Comparison of ENCODE assay signal across 12 cellular contexts in the genomic region with DNA sequence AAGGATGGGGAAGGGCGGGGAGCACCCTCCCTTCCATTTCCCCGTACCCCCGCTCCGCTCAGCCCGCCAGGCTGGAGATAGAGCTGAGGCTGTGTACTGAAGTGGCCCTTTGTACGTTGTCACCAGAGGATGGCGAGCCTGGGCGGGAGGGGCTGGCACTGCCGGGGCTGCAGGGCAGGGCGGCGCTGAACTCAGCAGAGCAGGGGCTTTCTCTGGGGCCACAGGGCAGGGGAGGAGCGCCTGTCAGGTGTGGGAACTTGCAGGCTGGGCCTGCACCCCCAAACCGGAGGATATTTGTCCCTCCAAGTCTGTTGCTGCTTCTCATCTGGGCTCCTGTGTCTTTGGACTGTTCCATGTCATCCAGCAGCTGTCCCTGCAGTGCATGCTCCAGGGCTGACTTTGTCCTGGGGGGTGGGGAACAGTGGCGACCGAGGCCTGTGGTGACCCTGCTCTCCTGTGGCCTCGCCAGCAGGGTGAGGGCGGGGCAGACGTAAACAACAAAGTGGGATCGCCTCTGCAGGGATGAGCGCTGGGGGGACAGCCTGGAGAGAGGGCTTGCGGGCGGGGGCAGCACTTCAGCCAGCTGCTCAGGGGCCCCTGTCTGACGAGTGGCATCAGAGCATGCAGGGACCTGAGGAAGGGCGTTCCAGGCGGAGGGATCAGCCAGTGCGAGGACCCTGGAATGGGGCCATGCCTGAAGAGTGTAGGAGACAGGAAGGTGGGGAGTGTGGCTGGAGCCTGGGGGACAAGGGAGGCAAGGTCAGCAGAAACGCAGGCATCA. TPM values are rescaled to one million over a fixed set of nuclear protein-coding genes. Genes with fewer than 3 reads are reported as not detected.
DNase-seq lines count a peak whose midpoint lies in the region; ATAC-seq, FAIRE-seq and TF ChIP-seq lines count a peak whose summit lies in the region.
"Had no signal": no experiment of that assay in that cellular context is flagged by ENCODE, and none has a peak within 500 bp of the region (broad histone marks: within the 10 kb centered on the region; RNA-seq: fewer than 3 reads in every experiment).

No MANE protein-coding gene starts in this region.

- ATAC-seq in HG03521 (IDR thresholded peaks at IDR 0.05; ENCODE audit: unreplicated experiment) (no peak), GM19467 (IDR thresholded peaks at IDR 0.05; ENCODE audit: unreplicated experiment) (no peak)

- peaks cover 92 to 100% (median 97%) of the 10 kb centered on the region in 10 experiments for H3K4me1 ChIP-seq in BLaER1 treated with 17β-estradiol and CSF1 and Interleukin-3, amounts not matched to agents 10 nM and 100 nM
- peaks cover 95% of the 10 kb centered on the region for H3K4me1 ChIP-seq in KMS-11 (ENCODE audit: low read depth, poor library complexity, severe bottlenecking)

- intact Hi-C loops in dorsolateral prefrontal cortex (cut with DNase I) = no loop called here

- no peaks in the 10 kb centered on the region for H3K36me3 Mint-ChIP-seq in nephron (ENCODE audit: low read depth)
- H3K36me3 Mint-ChIP-seq: activated CD4-positive, alpha-beta memory T cell treated with anti-CD3 and anti-CD28 coated beads for 36 hours; CD8-positive, alpha-beta memory T cell had no signal

- no peaks in the 10 kb centered on the region for H3K36me3 ChIP-seq in BLaER1 treated with 17β-estradiol and CSF1 and Interleukin-3, amounts not matched to agents 10 nM and 100 nM
- no peaks in the 10 kb centered on the region for H3K36me3 ChIP-seq in KMS-11 (ENCODE audit: insufficient read depth)

- peak overlapping the region in 9 of 11 experiments; percentile 63 to 85 (median 80); a peak in 16 of 22 replicates for H3K27ac ChIP-seq in BLaER1 treated with 17β-estradiol and CSF1 and Interleukin-3, amounts not matched to agents 10 nM and 100 nM
- H3K27ac ChIP-seq in KMS-11 (peak overlapping the region; percentile 76; the same call in 1 of the 2 replicates), dorsolateral prefrontal cortex (peak overlapping the region; percentile 87 to 100 (median 99))

- no peak overlapping the region; a peak in 1 of 20 replicates for H3K4me3 ChIP-seq in BLaER1 treated with 17β-estradiol and CSF1 and Interleukin-3, amounts not matched to agents 10 nM and 100 nM
- H3K4me3 ChIP-seq in KMS-11 (IDR thresholded peaks at IDR 0.05; ENCODE audit: insufficient read depth, low read depth, low read length) (no peak overlapping the region), dorsolateral prefrontal cortex (peak overlapping the region in 34 of 59 donors; percentile 1 to 54 (median 22))
- H3K4me3 ChIP-seq: testis had no signal

- peak overlapping the region; percentile 96 to 98 (median 97) for H3K27ac Mint-ChIP-seq in nephron
- H3K27ac Mint-ChIP-seq: activated CD4-positive, alpha-beta memory T cell treated with anti-CD3 and anti-CD28 coated beads for 36 hours; CD8-positive, alpha-beta memory T cell had no signal

- no peaks in the 10 kb centered on the region for H3K9me3 Mint-ChIP-seq in nephron
- H3K9me3 Mint-ChIP-seq: activated CD4-positive, alpha-beta memory T cell treated with anti-CD3 and anti-CD28 coated beads for 36 hours; CD8-positive, alpha-beta memory T cell had no signal

- peaks cover 55% of the 10 kb centered on the region for H3K4me1 Mint-ChIP-seq in nephron

- H3K27me3 Mint-ChIP-seq in nephron (ENCODE audit: low read depth) = peaks cover 3% of the 10 kb centered on the region
- H3K27me3 Mint-ChIP-seq: activated CD4-positive, alpha-beta memory T cell treated with anti-CD3 and anti-CD28 coated beads for 36 hours had no signal

- TF ChIP-seq CTCF in KMS-11 (conservative IDR thresholded peaks at IDR 0.05; ENCODE audit: low read depth, low read length) = no peak
- peak in 21 of 56 donors; percentile 8 to 40 (median 21) for TF ChIP-seq CTCF in dorsolateral prefrontal cortex (IDR thresholded peaks at IDR 0.05 in 54 of 56, conservative IDR thresholded peaks at IDR 0.05 in 2 of 56; ENCODE audit: low read depth in 1 of 56, partially characterized antibody in 56 of 56)
- no peak for TF ChIP-seq CTCF in nephron (IDR thresholded peaks at IDR 0.05; ENCODE audit: unreplicated experiment in 3 of 3)

- no peak overlapping the region for H2AFZ ChIP-seq in KMS-11 (ENCODE audit: low read depth)

- FAIRE-seq in GM12892 (lab: Jason Lieb, UNC) = no peak

- H3K9me3 ChIP-seq in BLaER1 treated with 17β-estradiol and CSF1 and Interleukin-3, amounts not matched to agents 10 nM and 100 nM (replicated peaks in 1 of 11) = no peaks in the 10 kb centered on the region
- H3K9me3 ChIP-seq: testis had no signal

- H3K79me2 ChIP-seq in KMS-11 (ENCODE audit: insufficient read depth, low read depth) = peaks cover 56% of the 10 kb centered on the region

- peaks cover 0 to 24% (median 0%) of the 10 kb centered on the region in 11 experiments; a peak in 3 of 22 replicates for H4K20me1 ChIP-seq in BLaER1 treated with 17β-estradiol and CSF1 and Interleukin-3, amounts not matched to agents 10 nM and 100 nM
- no peaks in the 10 kb centered on the region for H4K20me1 ChIP-seq in KMS-11 (ENCODE audit: insufficient read depth)

- DNase-seq in dorsolateral prefrontal cortex = peak; percentile 69 to 93 (median 90)
- no peak for DNase-seq in GM12892 (ENCODE audit: insufficient read length)
- DNase-seq in effector CD8-positive, alpha-beta T cell (lab: John Stamatoyannopoulos, UW) = no peak
- DNase-seq: activated CD4-positive, alpha-beta memory T cell treated with anti-CD3 and anti-CD28 coated beads for 36 hours; CD8-positive, alpha-beta memory T cell; stimulated activated CD4-positive, alpha-beta T cell treated with anti-CD3 and anti-CD28 coated beads, Interleukin-12 subunit alpha, Interleukin-12 subunit beta, amount 100 ng/mL, for 4 hours; testis had no signal

- TF ChIP-seq POLR2A in GM12892 (IDR thresholded peaks at IDR 0.05; ENCODE audit: low read depth, low read length) = no peak

- peak overlapping the region; percentile 25 to 72 (median 65); a peak in 17 of 22 replicates for H3K9ac ChIP-seq in BLaER1 treated with 17β-estradiol and CSF1 and Interleukin-3, amounts not matched to agents 10 nM and 100 nM
- H3K9ac ChIP-seq in KMS-11 = no peak overlapping the region

- H3K4me2 ChIP-seq in BLaER1 treated with 17β-estradiol and CSF1 and Interleukin-3, amounts not matched to agents 10 nM and 100 nM = peak overlapping the region; percentile 79 to 99 (median 92)
- peak overlapping the region; percentile 89; the same call in 1 of the 2 replicates for H3K4me2 ChIP-seq in KMS-11

- peak overlapping the region in 2 of 3 experiments; percentile 58 to 70 for H3K4me3 Mint-ChIP-seq in nephron
- H3K4me3 Mint-ChIP-seq: activated CD4-positive, alpha-beta memory T cell treated with anti-CD3 and anti-CD28 coated beads for 36 hours; CD8-positive, alpha-beta memory T cell had no signal

- no peaks in the 10 kb centered on the region for H3K27me3 ChIP-seq in BLaER1 treated with 17β-estradiol and CSF1 and Interleukin-3, amounts not matched to agents 10 nM and 100 nM
- no peaks in the 10 kb centered on the region for H3K27me3 ChIP-seq in KMS-11 (ENCODE audit: insufficient read depth, low read depth)
- no peaks in the 10 kb centered on the region for H3K27me3 ChIP-seq in dorsolateral prefrontal cortex
- H3K27me3 ChIP-seq: testis had no signal

RNA-seq across cellular contexts. Expression of gene MGAT3, which starts 13.1 kb away (rescaled TPM):
- total RNA-seq in dorsolateral prefrontal cortex = 100 to 1,000 TPM in 30 of 120 experiments, 10 to 100 TPM in 90; 57.7 to 147 (median 92.3) TPM
- 16.6 TPM for polyA plus RNA-seq in GM12892 (2012; ENCODE audit: missing spikeins)

RNA-seq across cellular contexts. Expression of gene MIEF1, which starts 32.2 kb away (rescaled TPM):
- total RNA-seq in dorsolateral prefrontal cortex = 10 to 100 TPM; 21.3 to 40.7 (median 28.0) TPM
- polyA plus RNA-seq in GM12892 (2012; ENCODE audit: missing spikeins) = 15.2 TPM

RNA-seq across cellular contexts. Expression of gene ATF4, which starts 50.5 kb away (rescaled TPM):
- total RNA-seq in dorsolateral prefrontal cortex = 100 to 1,000 TPM; 110 to 287 (median 161) TPM
- polyA plus RNA-seq in GM12892 (2012; ENCODE audit: missing spikeins) = 330 TPM

Comparison
In these comparisons a context has a peak if more than half of its experiments do, and no peak if none do; other contexts are left out.
1. H3K4me3 ChIP-seq: peak in dorsolateral prefrontal cortex (34 of 59); none in BLaER1 treated with 17β-estradiol and CSF1 and Interleukin-3, amounts not matched to agents 10 nM and 100 nM (0 of 10) and KMS-11 (single experiment).
2. DNase-seq: peak in dorsolateral prefrontal cortex (10 of 10); none in GM12892 (single experiment) and effector CD8-positive, alpha-beta T cell (single experiment).
3. Peak in every context shown above with its lines, with median percentiles within 50 percentile points of each other: H3K27ac ChIP-seq.